In the genomic region with DNA sequence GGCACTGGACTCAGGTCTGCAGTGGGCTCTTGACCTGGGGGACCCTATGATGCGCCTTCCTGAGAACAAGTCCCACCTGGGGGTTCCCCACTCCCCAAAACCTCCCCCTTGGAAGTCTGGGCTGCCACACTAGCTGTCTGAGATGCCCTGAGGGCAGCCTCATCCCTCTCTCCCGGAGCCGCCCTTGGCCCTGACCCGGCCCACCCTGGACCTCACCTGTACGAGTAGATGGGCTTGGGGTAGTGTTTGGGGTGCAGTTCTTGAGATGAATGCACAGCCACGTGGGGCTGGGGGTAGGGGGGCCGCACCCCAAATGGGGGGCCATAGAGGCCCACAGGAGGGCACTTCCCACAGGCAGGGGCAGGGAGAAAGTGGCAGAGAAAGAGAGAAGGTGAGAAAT, we compare ENCODE assay signal across 12 cellular contexts. TPM values are rescaled to one million over a fixed set of nuclear protein-coding genes. Genes with fewer than 3 reads are reported as not detected.
"Had no signal": no experiment of that assay in that cellular context is flagged by ENCODE, and none has a peak within 500 bp of the region (broad histone marks: within the 10 kb centered on the region; RNA-seq: fewer than 3 reads in every experiment).

No MANE protein-coding gene starts in this region.

- H3K27ac ChIP-seq: GM23248 had no signal

- DNase-seq: GM23248, GOT3, H7, HFFc6, IMR-90, KG1 had no signal

- H3K9me3 ChIP-seq: HAP-1 had no signal

- FAIRE-seq: HTR-8/SVneo, K562 had no signal

- H3K9ac ChIP-seq: GM23248 had no signal

- H3K36me3 ChIP-seq: HAP-1 had no signal

- H2AFZ ChIP-seq: GM23248 had no signal

- H3K4me3 ChIP-seq: GM23248, HAP-1, K562 had no signal

- ATAC-seq: HCT116, K562 had no signal

RNA-seq across cellular contexts. Expression of a gene that starts 21.9 kb away (rescaled TPM):
- total RNA-seq: GM23248, H4, HFFc6, HT-29, IMR-90, K562 had no signal
- polyA plus RNA-seq: GM23248, IMR-90, K562 had no signal
